In genomic region chr7:76583636-76584281, GRCh38 we compare ENCODE assay signal across 8 cellular contexts. TPM values are rescaled to one million over a fixed set of nuclear protein-coding genes. Genes with fewer than 3 reads are reported as not detected.
DNase-seq lines count a peak whose midpoint lies in the region; ATAC-seq and TF ChIP-seq lines count a peak whose summit lies in the region.
"Not testable (repeated sequence)": the region's sequence is repeated elsewhere in the genome, so short reads cannot be mapped to it uniquely, and the experiment has no call there.

No MANE protein-coding gene starts in this region.

- not testable (repeated sequence) for H3K27me3 Mint-ChIP-seq in activated naive CD4-positive, alpha-beta T cell treated with anti-CD3 and anti-CD28 coated beads, Interleukin-2, amount 50 U/mL, for 24 hours

- 8 to 24% methylated on average over 4 to 5 of the region's 5 CpGs for whole genome bisulfite sequencing in gastroesophageal sphincter (ENCODE audit: low coverage in 1 of 2), 2 donors
- 33% methylated on average over 4 of the region's 5 CpGs for WGBS in mesenchymal stem cell
- 7 to 11% methylated on average over 5 of the region's 5 CpGs for WGBS in aorta, 2 donors

- H2AK5ac ChIP-seq in mesenchymal stem cell (ENCODE audit: low read length, severe bottlenecking): not testable (repeated sequence)

- peak overlapping the region; percentile 81 for H3K4me3 Mint-ChIP-seq in activated naive CD4-positive, alpha-beta T cell treated with anti-CD3 and anti-CD28 coated beads, Interleukin-2, amount 50 U/mL, for 24 hours

- not testable (repeated sequence) for H4K91ac ChIP-seq in mesenchymal stem cell (ENCODE audit: low read length)

- H3K4me1 Mint-ChIP-seq in activated naive CD4-positive, alpha-beta T cell treated with anti-CD3 and anti-CD28 coated beads, Interleukin-2, amount 50 U/mL, for 24 hours: peaks cover 78% of the 10 kb centered on the region

- not testable (repeated sequence) for H4K8ac ChIP-seq in mesenchymal stem cell (ENCODE audit: low read length)

- not testable (repeated sequence) for H3K36me3 ChIP-seq in gastroesophageal sphincter; mesenchymal stem cell (ENCODE audit: control insufficient read depth in 1 of 2, insufficient read depth in 2 of 2, low read depth in 1 of 2, low read length in 2 of 2); aorta (ENCODE audit: control insufficient read depth in 1 of 2, insufficient read depth in 2 of 2, low read length in 1 of 2)

- H3K4me3 ChIP-seq in gastroesophageal sphincter; skeletal muscle cell (ENCODE audit: low read depth, low read length); aorta (ENCODE audit: low read length in 2 of 2): not testable (repeated sequence)
- peak overlapping the region in 1 of 2 experiments; percentile 55 for H3K4me3 ChIP-seq in mesenchymal stem cell (ENCODE audit: insufficient read depth in 1 of 2, low read depth in 1 of 2, low read length in 2 of 2)

- ATAC-seq in gastroesophageal sphincter (peak; percentile 67), aorta (ENCODE audit: low FRiP score) (peak; percentile 87)

- intact Hi-C loops in aorta (cut with DNase I): not testable (repeated sequence)

- H3K27ac ChIP-seq in cingulate gyrus (ENCODE audit: low read depth, low read length) (peak overlapping the region; percentile 47), gastroesophageal sphincter (peak overlapping the region; percentile 72 to 88 (median 78)), mesenchymal stem cell (ENCODE audit: low read length, poor library complexity, severe bottlenecking) (peak overlapping the region; percentile 64), aorta (ENCODE audit: low read depth in 1 of 2, low read length in 2 of 2) (peak overlapping the region in 1 of 2 donors; percentile 33)

- H3K18ac ChIP-seq in mesenchymal stem cell (ENCODE audit: low read depth in 1 of 2, low read length in 2 of 2): not testable (repeated sequence)

- peak overlapping the region; percentile 93 for H3K27ac Mint-ChIP-seq in activated naive CD4-positive, alpha-beta T cell treated with anti-CD3 and anti-CD28 coated beads, Interleukin-2, amount 50 U/mL, for 24 hours

- not testable (repeated sequence) for H3K14ac ChIP-seq in mesenchymal stem cell (ENCODE audit: low read length in 2 of 2)

- H3K79me1 ChIP-seq in mesenchymal stem cell (replicated peaks; ENCODE audit: low read length, poor library complexity, severe bottlenecking): not testable (repeated sequence)

- not testable (repeated sequence) for TF ChIP-seq CTCF in gastroesophageal sphincter (IDR thresholded peaks at IDR 0.05)

- not testable (repeated sequence) for H3K4ac ChIP-seq in mesenchymal stem cell (ENCODE audit: low read depth in 1 of 2, low read length in 2 of 2)

- H2BK15ac ChIP-seq in mesenchymal stem cell (ENCODE audit: low read depth, poor library complexity, severe bottlenecking): not testable (repeated sequence)

- peak overlapping the region; percentile 5 for H2BK120ac ChIP-seq in mesenchymal stem cell (ENCODE audit: low read depth, low read length)

- H2AFZ ChIP-seq in mesenchymal stem cell (ENCODE audit: low read depth, low read length): not testable (repeated sequence)

- not testable (repeated sequence) for H3K4me2 ChIP-seq in mesenchymal stem cell (ENCODE audit: low read length, poor library complexity, severe bottlenecking)

- peak overlapping the region; percentile 73 for H3K9ac ChIP-seq in mesenchymal stem cell (ENCODE audit: low read length)

- H3K27me3 ChIP-seq in gastroesophageal sphincter; mesenchymal stem cell (ENCODE audit: control insufficient read depth in 1 of 2, insufficient read depth in 1 of 2, low read length in 2 of 2); aorta (ENCODE audit: control insufficient read depth in 1 of 2, insufficient read depth in 2 of 2, low read length in 1 of 2): not testable (repeated sequence)

- not testable (repeated sequence) for TF ChIP-seq POLR2A in gastroesophageal sphincter (IDR thresholded peaks at IDR 0.05)

- H2BK12ac ChIP-seq in mesenchymal stem cell (ENCODE audit: low read length in 2 of 2): not testable (repeated sequence)

- not testable (repeated sequence) for H3K9me3 Mint-ChIP-seq in activated naive CD4-positive, alpha-beta T cell treated with anti-CD3 and anti-CD28 coated beads, Interleukin-2, amount 50 U/mL, for 24 hours

- H3K23ac ChIP-seq in mesenchymal stem cell (ENCODE audit: low read length in 2 of 2): not testable (repeated sequence)

- not testable (repeated sequence) for H2BK5ac ChIP-seq in mesenchymal stem cell (ENCODE audit: low read depth, low read length, poor library complexity, severe bottlenecking)

- not testable (repeated sequence) for H3K9me3 ChIP-seq in gastroesophageal sphincter; mesenchymal stem cell (ENCODE audit: control insufficient read depth, low read length); aorta (ENCODE audit: control insufficient read depth, low read length)

- peak; percentile 57 for DNase-seq in EL
- peak; percentile 80 for DNase-seq in RPMI7951 (ENCODE audit: low read depth)
- peak; percentile 76 for DNase-seq in mesenchymal stem cell
- DNase-seq in skeletal muscle cell (ENCODE audit: low read depth): peak; percentile 57
- DNase-seq in aorta: not testable (repeated sequence)

- TF ChIP-seq EP300 in gastroesophageal sphincter (IDR thresholded peaks at IDR 0.05): not testable (repeated sequence)

- H3K36me3 Mint-ChIP-seq in activated naive CD4-positive, alpha-beta T cell treated with anti-CD3 and anti-CD28 coated beads, Interleukin-2, amount 50 U/mL, for 24 hours: not testable (repeated sequence)

- H3K4me1 ChIP-seq in gastroesophageal sphincter: peaks cover 3 to 26% (median 9%) of the 10 kb centered on the region in 3 donors
- H3K4me1 ChIP-seq in mesenchymal stem cell (ENCODE audit: control insufficient read depth, insufficient read depth, low read depth, low read length); aorta (ENCODE audit: control insufficient read depth in 1 of 2, insufficient read depth in 2 of 2, low read length in 2 of 2): not testable (repeated sequence)

RNA-seq across cellular contexts. Expression of gene SPDYE16, which starts 40.7 kb away (rescaled TPM):
- not detected in 2 replicates for total RNA-seq in RPMI7951 (2014; rRNA removed; shearing (Covaris generic))
- total RNA-seq in gastroesophageal sphincter (1 to 10 TPM in 1 of 4 donors, under 1 TPM in 2, not detected in 1; 0.42 to 3.7 (median 0.94) TPM), aorta (under 1 TPM; 0.16 to 0.48 TPM)
- polyA plus RNA-seq in mesenchymal stem cell (2013, experiment 1 of 2): not detected
- polyA plus RNA-seq in mesenchymal stem cell (2013, experiment 2 of 2): not detected
- polyA plus RNA-seq in aorta: under 1 TPM in 1 of 2 donors, not detected in 1; 0.61 TPM

RNA-seq across cellular contexts. Expression of gene POMZP3, which starts 43.3 kb away (rescaled TPM):
- total RNA-seq in RPMI7951 (2014; rRNA removed; shearing (Covaris generic)): 2.9 and 3.9 TPM in 2 replicates
- total RNA-seq in gastroesophageal sphincter: 1 to 10 TPM; 3.5 to 8.6 (median 7.2) TPM
- 4.3 TPM for polyA plus RNA-seq in mesenchymal stem cell (2013, experiment 1 of 2)
- polyA plus RNA-seq in mesenchymal stem cell (2013, experiment 2 of 2): 4.4 TPM
- total RNA-seq in aorta: 10 to 100 TPM in 1 of 2 donors, 1 to 10 TPM in 1; 8.1 to 13.1 TPM
- polyA plus RNA-seq in aorta: 10 to 100 TPM; 11.4 to 13.4 TPM
